9 cellular contexts compared by ENCODE assay signal in the genomic region with DNA sequence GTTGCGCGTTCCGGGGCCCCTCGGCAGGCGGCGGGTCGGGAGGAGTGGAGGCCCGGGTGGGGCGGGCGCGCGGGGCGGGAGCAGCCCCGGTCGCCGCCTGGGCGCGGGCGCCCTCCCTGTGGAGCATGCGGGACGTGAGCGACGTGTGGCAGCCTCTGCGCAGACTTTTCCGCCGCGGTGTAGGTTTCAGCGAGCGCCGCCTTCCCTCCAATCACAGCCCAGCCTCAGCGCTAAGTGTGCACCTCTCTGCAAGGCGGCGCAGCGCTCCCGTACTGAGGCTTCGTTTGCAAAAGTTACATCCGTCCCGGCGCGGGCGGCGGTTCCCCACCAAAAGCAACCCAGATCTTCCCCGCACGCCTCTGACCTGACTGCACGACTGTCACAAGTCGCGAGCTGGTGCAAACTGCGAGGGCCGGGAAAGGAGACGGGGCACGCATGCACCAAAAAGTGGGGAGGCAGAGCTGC. TPM values are rescaled to one million over a fixed set of nuclear protein-coding genes. Genes with fewer than 3 reads are reported as not detected.
A peak's percentile ranks its signal among the peaks of the same experiment; 100 is the strongest.
DNase-seq lines count a peak whose midpoint lies in the region; ATAC-seq, FAIRE-seq and TF ChIP-seq lines count a peak whose summit lies in the region.
"Had no signal": no experiment of that assay in that cellular context is flagged by ENCODE, and none has a peak within 500 bp of the region (broad histone marks: within the 10 kb centered on the region; RNA-seq: fewer than 3 reads in every experiment).

No MANE protein-coding gene starts in this region.

- H3K27ac ChIP-seq in OCI-LY3 (ENCODE audit: low read length), result peak overlapping the region; percentile 71
- H3K27ac ChIP-seq in suprapubic skin, result peak overlapping the region; percentile 95

- H2AFZ ChIP-seq in OCI-LY3 (ENCODE audit: low read depth, low read length), result no peak overlapping the region

- no peak for FAIRE-seq in frontal cortex (lab: Jason Lieb, UNC)
- FAIRE-seq: G401.6 had no signal

- peak overlapping the region; percentile 98 for H3K4me3 ChIP-seq in OCI-LY3 (ENCODE audit: low read length)
- H3K4me3 ChIP-seq in suprapubic skin, result peak overlapping the region; percentile 84

- H3K4me2 ChIP-seq in OCI-LY3 (ENCODE audit: low read length), result peak overlapping the region; percentile 100

- no peak for TF ChIP-seq CTCF in OCI-LY3 (IDR thresholded peaks at IDR 0.05; ENCODE audit: low read depth, low read length)
- peak in 1 of 2 donors; percentile 10 for TF ChIP-seq CTCF in suprapubic skin (IDR thresholded peaks at IDR 0.05)

- no peaks in the 10 kb centered on the region for H3K27me3 ChIP-seq in OCI-LY3 (ENCODE audit: low read depth, low read length)
- no peaks in the 10 kb centered on the region for H3K27me3 ChIP-seq in suprapubic skin

- H3K9ac ChIP-seq in OCI-LY3 (ENCODE audit: low read length), result peak overlapping the region; percentile 77

- peaks cover 18% of the 10 kb centered on the region for H3K79me2 ChIP-seq in OCI-LY3 (ENCODE audit: low read length)

- DNase-seq in NCI-H2227 (lab: John Stamatoyannopoulos, UW; ENCODE audit: unreplicated experiment), result peak; percentile 23
- DNase-seq in NCI-H2227 treated with DMSO at 0.1 percent for 48 hours (lab: John Stamatoyannopoulos, UW), result no peak
- DNase-seq in activated T-helper 9 cell treated with anti-CD3 and anti-CD28 coated beads, Interleukin-2, amount 50 U/mL, for 16 hours (ENCODE audit: low read depth), result peak; percentile 68
- peak; percentile 63 to 75 for DNase-seq in frontal cortex (ENCODE audit: low spot score in 2 of 2)
- peak in 51 of 56 donors; percentile 13 to 86 (median 63) for DNase-seq in nucleus accumbens (lab: John Stamatoyannopoulos, UW)
- peak; percentile 82 to 90 for DNase-seq in suprapubic skin (ENCODE audit: low spot score in 2 of 2)

- TF ChIP-seq POLR2A in suprapubic skin (IDR thresholded peaks at IDR 0.05), result no peak

- H3K4me1 ChIP-seq in OCI-LY3 (ENCODE audit: low read length) (peaks cover 16% of the 10 kb centered on the region), suprapubic skin (peaks cover 60% of the 10 kb centered on the region)

- H4K20me1 ChIP-seq in OCI-LY3 (ENCODE audit: insufficient read depth, low read length), result peaks cover 20% of the 10 kb centered on the region

- H3K36me3 ChIP-seq in OCI-LY3 (replicated peaks; ENCODE audit: low read depth, low read length) (peaks cover 11% of the 10 kb centered on the region), suprapubic skin (no peaks in the 10 kb centered on the region)

- peak; percentile 27 for ATAC-seq in HG03060 (IDR thresholded peaks at IDR 0.05; ENCODE audit: low read depth, unreplicated experiment)

- H3K9me3 ChIP-seq in OCI-LY3 (ENCODE audit: insufficient read depth, low read length) (no peaks in the 10 kb centered on the region), suprapubic skin (no peaks in the 10 kb centered on the region)

- WGBS in suprapubic skin, result 1% methylated on average over 23 of the region's 51 CpGs

- TF ChIP-seq EP300 in suprapubic skin (IDR thresholded peaks at IDR 0.05), result no peak

RNA-seq across cellular contexts. Expression of a gene that starts 1.2 kb away (rescaled TPM):
- total RNA-seq in frontal cortex (14.3 TPM), suprapubic skin (100 to 1,000 TPM in 1 of 4 donors, 10 to 100 TPM in 3; 40.1 to 115 (median 52.2) TPM)
